Comparison of ENCODE assay signal across 1 cellular context in genomic region chr1:22600071-22600816, GRCh38.
TF ChIP-seq lines count a peak whose summit lies in the region.

No MANE protein-coding gene starts in this region.

TF ChIP-seq in HCT116, 20 proteins besides CTCF, POLR2A, EP300 and RAD21 (continued from another document):
- no peak for TF ChIP-seq ZBTB33 (IDR thresholded peaks at IDR 0.05; ENCODE audit: extremely low read depth, insufficient replicate concordance, low read length)
